ENCODE assay signal across 18 cellular contexts in genomic region chr14:70391493-70392391, GRCh38.
"Had no signal": no experiment of that assay in that cellular context is flagged by ENCODE, and none has a peak within 500 bp of the region (broad histone marks: within the 10 kb centered on the region; RNA-seq: fewer than 3 reads in every experiment).

No MANE protein-coding gene starts in this region.

- H3K27ac ChIP-seq: cardiac muscle cell, esophagus muscularis mucosa, neural progenitor cell, ovary, vagina had no signal

- H3K27me3 ChIP-seq: cardiac muscle cell, esophagus muscularis mucosa, neural progenitor cell, ovary, vagina had no signal

- H3K4me1 ChIP-seq: esophagus muscularis mucosa, neural progenitor cell, vagina had no signal

- H3K9me3 ChIP-seq: esophagus muscularis mucosa, ovary, vagina had no signal

- H3K4me3 ChIP-seq: cardiac muscle cell, esophagus muscularis mucosa, neural progenitor cell, ovary, vagina had no signal

- FAIRE-seq: endometrium, kidney had no signal

- H3K4me2 ChIP-seq: neural progenitor cell had no signal

- H3K36me3 ChIP-seq: cardiac muscle cell, neural progenitor cell, ovary had no signal

- H3K9ac ChIP-seq: neural progenitor cell had no signal

- DNase-seq: activated CD4-positive, alpha-beta T cell treated with anti-CD3 and anti-CD28 coated beads for 48 hours; activated CD8-positive, alpha-beta memory T cell treated with anti-CD3 and anti-CD28 coated beads, Interleukin-2, amount 50 U/mL, for 4 hours; activated CD8-positive, alpha-beta T cell treated with anti-CD3 and anti-CD28 coated beads for 36 hours; activated effector memory CD4-positive, alpha-beta T cell treated with anti-CD3 and anti-CD28 coated beads, Interleukin-2, amount 50 U/mL, for 16 hours; activated T-cell treated with anti-CD3 and anti-CD28 coated beads, Interleukin-2, amount 50 U/mL, for 48 hours; hippocampal formation; kidney; left ventricle myocardium superior; ovary; stimulated activated CD4-positive, alpha-beta T cell treated with anti-CD3 and anti-CD28 coated beads, Interleukin-12 subunit alpha, Interleukin-12 subunit beta, amount 100 ng/mL, for 4 hours; stimulated activated CD4-positive, alpha-beta T cell treated with anti-CD3 and anti-CD28 coated beads, Interleukin-2, amount 100 ng/mL, for 24 hours had no signal

- ATAC-seq: activated CD8-positive, alpha-beta T cell treated with anti-CD3 and anti-CD28 coated beads for 36 hours; activated naive CD4-positive, alpha-beta T cell treated with anti-CD3 and anti-CD28 coated beads, Interleukin-2, amount 50 U/mL, for 72 hours; left ventricle myocardium superior; stimulated activated effector memory CD8-positive, alpha-beta T cell treated with anti-CD3 and anti-CD28 coated beads, Interleukin-12 subunit alpha, Interleukin-12 subunit beta, amount 100 ng/mL, for 72 hours had no signal

- H2AFZ ChIP-seq: neural progenitor cell had no signal
